In the genomic region with DNA sequence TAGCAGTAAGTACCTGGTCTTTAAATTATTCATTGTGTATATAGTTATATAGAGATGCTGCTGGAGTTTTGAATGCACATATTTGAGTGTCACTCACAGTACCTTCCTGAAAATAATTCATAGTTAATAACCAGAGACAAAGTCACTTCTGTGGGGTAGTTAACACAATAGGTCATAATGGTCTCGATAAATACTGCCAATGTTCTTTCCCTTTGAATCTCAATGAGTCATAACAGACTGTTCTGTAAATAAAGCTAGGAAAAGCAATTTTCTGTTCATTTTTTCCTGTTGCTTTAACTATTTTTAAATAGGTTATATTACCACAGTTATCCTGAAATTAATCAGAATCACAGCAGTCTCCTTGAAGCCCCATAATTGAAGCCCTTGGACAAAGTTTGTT, we compare ENCODE assay signal across 22 cellular contexts.
DNase-seq lines count a peak whose midpoint lies in the region; ATAC-seq and TF ChIP-seq lines count a peak whose summit lies in the region.
"Had no signal": no experiment of that assay in that cellular context is flagged by ENCODE, and none has a peak within 500 bp of the region (broad histone marks: within the 10 kb centered on the region; RNA-seq: fewer than 3 reads in every experiment).

No MANE protein-coding gene starts in this region.

- H3K4me1 Mint-ChIP-seq in CD8-positive, alpha-beta T cell (ENCODE audit: low read depth) = peaks cover 10% of the 10 kb centered on the region

- H3K9me3 Mint-ChIP-seq in CD8-positive, alpha-beta T cell = no peaks in the 10 kb centered on the region
- H3K9me3 Mint-ChIP-seq: activated CD4-positive, alpha-beta T cell treated with anti-CD3 and anti-CD28 coated beads, Interleukin-2, amount 10 ng/mL, durations not matched to agents 24 days and 14 days; effector memory CD8-positive, alpha-beta T cell; memory B cell; naive B cell; stimulated activated naive CD8-positive, alpha-beta T cell treated with anti-CD3 and anti-CD28 coated beads, Interleukin-15, Interleukin-2, amounts not matched to agents 100 ng/mL and 50 ng/mL, for 24 hours; type B pancreatic cell had no signal

- H3K27ac Mint-ChIP-seq in CD8-positive, alpha-beta T cell = no peak overlapping the region
- H3K27ac Mint-ChIP-seq: activated CD4-positive, alpha-beta T cell treated with anti-CD3 and anti-CD28 coated beads, Interleukin-2, amount 10 ng/mL, durations not matched to agents 24 days and 14 days; memory B cell; naive B cell; stimulated activated naive CD8-positive, alpha-beta T cell treated with anti-CD3 and anti-CD28 coated beads, Interleukin-15, Interleukin-2, amounts not matched to agents 100 ng/mL and 50 ng/mL, for 24 hours; type B pancreatic cell had no signal

- no peaks in the 10 kb centered on the region for H3F3A ChIP-seq in GM23248 (ENCODE audit: insufficient read depth)

- H3K27me3 ChIP-seq in GM23248 (replicated peaks; ENCODE audit: insufficient read depth) (no peaks in the 10 kb centered on the region), fibroblast of lung (ENCODE audit: control insufficient read depth, insufficient read depth, low read length) (no peaks in the 10 kb centered on the region)
- no peaks in the 10 kb centered on the region for H3K27me3 ChIP-seq in CD8-positive, alpha-beta T cell (ENCODE audit: insufficient read depth, low read length)
- H3K27me3 ChIP-seq: adrenal gland, BE2C, ovary had no signal

- H3K9ac ChIP-seq in GM23248 (no peak overlapping the region), fibroblast of lung (ENCODE audit: insufficient read depth, low read length) (no peak overlapping the region)

- H3K27me3 Mint-ChIP-seq in CD8-positive, alpha-beta T cell (ENCODE audit: low read depth) = no peaks in the 10 kb centered on the region
- H3K27me3 Mint-ChIP-seq: activated CD4-positive, alpha-beta T cell treated with anti-CD3 and anti-CD28 coated beads, Interleukin-2, amount 10 ng/mL, durations not matched to agents 24 days and 14 days; effector memory CD8-positive, alpha-beta T cell; memory B cell; naive B cell; stimulated activated naive CD8-positive, alpha-beta T cell treated with anti-CD3 and anti-CD28 coated beads, Interleukin-15, Interleukin-2, amounts not matched to agents 100 ng/mL and 50 ng/mL, for 24 hours; type B pancreatic cell had no signal

- H3K4me1 ChIP-seq in GM23248 (ENCODE audit: insufficient read depth) (peaks cover 22% of the 10 kb centered on the region), fibroblast of lung (ENCODE audit: control insufficient read depth, extremely low read depth, insufficient read depth, low read length) (no peaks in the 10 kb centered on the region)
- no peaks in the 10 kb centered on the region for H3K4me1 ChIP-seq in CD8-positive, alpha-beta T cell (ENCODE audit: insufficient read depth, low read length)
- H3K4me1 ChIP-seq: BE2C had no signal

- no peak for TF ChIP-seq CTCF in RWPE1 (conservative IDR thresholded peaks at IDR 0.05; ENCODE audit: low read depth)
- no peak for TF ChIP-seq CTCF in fibroblast of lung (conservative IDR thresholded peaks at IDR 0.05 in 1 of 2, IDR thresholded peaks at IDR 0.05 in 1 of 2; ENCODE audit: low read depth in 1 of 2, low read length in 2 of 2)
- TF ChIP-seq CTCF in CD8-positive, alpha-beta T cell (IDR thresholded peaks at IDR 0.05) = no peak

- no peaks in the 10 kb centered on the region for H3K9me2 ChIP-seq in GM23248 (ENCODE audit: insufficient read depth)

- CTCF ChIA-PET in RWPE1 (lab: Yijun Ruan, JAX) = interaction anchor here (0.8 kb wide), 1 partner anchor 28 kb away, joined by 3 read pairs; no protein-coding TSS in a partner anchor
- CTCF ChIA-PET in CD8-positive, alpha-beta T cell (lab: Charles Lee) = interaction anchor here (0.6 kb wide), 1 partner anchor 9 kb away, joined by 3 read pairs; no protein-coding TSS in a partner anchor

- ATAC-seq in CD8-positive, alpha-beta T cell = no peak
- ATAC-seq in GM19324 (IDR thresholded peaks at IDR 0.05; ENCODE audit: low FRiP score, unreplicated experiment) = no peak
- no peak for ATAC-seq in GM18502 (IDR thresholded peaks at IDR 0.05; ENCODE audit: poor library complexity, unreplicated experiment)
- ATAC-seq: effector memory CD8-positive, alpha-beta T cell had no signal

- intact Hi-C loops in CD8-positive, alpha-beta T cell (cut with DNase I, micrococcal nuclease) = loop anchor here in 1 of 2 experiments (1.0 kb wide), 1 partner anchor 9 kb away; no protein-coding TSS in a partner anchor

- H3K4me2 ChIP-seq in GM23248 (ENCODE audit: unreplicated experiment) (peak overlapping the region; percentile 11), fibroblast of lung (ENCODE audit: extremely low read depth, insufficient read depth, low read length) (peak overlapping the region; percentile 8)

- peaks cover 46% of the 10 kb centered on the region for H3K79me2 ChIP-seq in GM23248 (ENCODE audit: insufficient read depth)
- no peaks in the 10 kb centered on the region for H3K79me2 ChIP-seq in fibroblast of lung (ENCODE audit: control insufficient read depth, insufficient read depth, low read length)

- WGBS in GM23248 (ENCODE audit: low coverage in 1 of 2, low lambda C conversion rate in 2 of 2, missing lambda C conversion rate in 2 of 2), 2 experiments = 15 to 25% methylated on average over 1 of the region's 1 CpG

- peaks cover 5% of the 10 kb centered on the region; the same call in 1 of the 2 replicates for H3K36me3 ChIP-seq in GM23248 (ENCODE audit: low read depth)
- H3K36me3 ChIP-seq in fibroblast of lung (ENCODE audit: control insufficient read depth, insufficient read depth, low read length) = no peaks in the 10 kb centered on the region
- H3K36me3 ChIP-seq in CD8-positive, alpha-beta T cell (ENCODE audit: insufficient read depth, low read length) = no peaks in the 10 kb centered on the region
- H3K36me3 ChIP-seq: adrenal gland, BE2C, ovary had no signal

- H3K4me3 Mint-ChIP-seq in CD8-positive, alpha-beta T cell = no peak overlapping the region
- H3K4me3 Mint-ChIP-seq: activated CD4-positive, alpha-beta T cell treated with anti-CD3 and anti-CD28 coated beads, Interleukin-2, amount 10 ng/mL, durations not matched to agents 24 days and 14 days; effector memory CD8-positive, alpha-beta T cell; memory B cell; naive B cell; stimulated activated naive CD8-positive, alpha-beta T cell treated with anti-CD3 and anti-CD28 coated beads, Interleukin-15, Interleukin-2, amounts not matched to agents 100 ng/mL and 50 ng/mL, for 24 hours; type B pancreatic cell had no signal

- H3K4me3 ChIP-seq in GM23248 (no peak overlapping the region), fibroblast of lung (replicated peaks in 1 of 4; ENCODE audit: control extremely low read depth in 1 of 4, insufficient read depth in 1 of 4, low read depth in 3 of 4, low read length in 4 of 4) (no peak overlapping the region)
- no peak overlapping the region for H3K4me3 ChIP-seq in CD8-positive, alpha-beta T cell (ENCODE audit: low read depth, low read length)
- H3K4me3 ChIP-seq: adrenal gland, ovary had no signal

- H4K20me1 ChIP-seq in GM23248 (ENCODE audit: insufficient read depth) (no peaks in the 10 kb centered on the region), fibroblast of lung (ENCODE audit: control insufficient read depth, extremely low read depth, insufficient read depth, low read length) (no peaks in the 10 kb centered on the region)

- H2AFZ ChIP-seq in GM23248 (no peak overlapping the region), fibroblast of lung (ENCODE audit: low read length) (no peak overlapping the region)

- peaks cover 53% of the 10 kb centered on the region for H3K36me3 Mint-ChIP-seq in CD8-positive, alpha-beta T cell

- DNase-seq in GM23248 = peak; percentile 46
- peak; percentile 11 for DNase-seq in RWPE1 (ENCODE audit: low spot score)
- peak; percentile 44 to 46 for DNase-seq in fibroblast of lung (ENCODE audit: low read depth in 2 of 2)
- DNase-seq in renal cortical epithelial cell (ENCODE audit: low read depth) = peak; percentile 30
- no peak for DNase-seq in CD8-positive, alpha-beta T cell
- DNase-seq: activated CD4-positive, alpha-beta T cell treated with anti-CD3 and anti-CD28 coated beads, Interleukin-2, amount 10 ng/mL, durations not matched to agents 24 days and 14 days; activated effector memory CD4-positive, alpha-beta T cell treated with anti-CD3 and anti-CD28 coated beads, Interleukin-2, amount 50 U/mL, for 16 hours; adrenal gland; BE2C; Calu3; effector memory CD8-positive, alpha-beta T cell; GF-D8; hippocampal formation; kidney; naive B cell; NCI-H2029 treated with DMSO at 0.1 percent for 48 hours; ovary had no signal

- in situ Hi-C loops in GM23248 (cut with MboI) = no loop called here

- H3K9me3 ChIP-seq in GM23248 (ENCODE audit: low read depth) = no peaks in the 10 kb centered on the region
- H3K9me3 ChIP-seq in fibroblast of lung (ENCODE audit: control insufficient read depth, insufficient read depth, low read depth, low read length) = no peaks in the 10 kb centered on the region
- no peaks in the 10 kb centered on the region for H3K9me3 ChIP-seq in CD8-positive, alpha-beta T cell (ENCODE audit: low read length)
- H3K9me3 ChIP-seq: adrenal gland, BE2C, ovary had no signal

- POLR2A ChIA-PET in RWPE1 (lab: Yijun Ruan, JAX; ENCODE audit: low non-redundant PET) = no interaction called here
- POLR2A ChIA-PET in CD8-positive, alpha-beta T cell (lab: Charles Lee) = interaction anchor here (1.5 kb wide), 1 partner anchor 111 kb away, joined by 5 read pairs; the partner anchor contains the start of gene ZNF18

- H3K27ac ChIP-seq in GM23248 = no peak overlapping the region
- no peak overlapping the region for H3K27ac ChIP-seq in RWPE1
- no peak overlapping the region for H3K27ac ChIP-seq in fibroblast of lung (ENCODE audit: insufficient read depth, low read length)
- no peak overlapping the region for H3K27ac ChIP-seq in CD8-positive, alpha-beta T cell (ENCODE audit: low read depth, low read length)
- H3K27ac ChIP-seq: adrenal gland, ovary had no signal

Comparison
In these comparisons a context has a peak if more than half of its experiments do, and no peak if none do; other contexts are left out.
1. DNase-seq: peak in GM23248 (single experiment), RWPE1 (single experiment), fibroblast of lung (2 of 2) and renal cortical epithelial cell (single experiment); none in CD8-positive, alpha-beta T cell (0 of 7).